In genomic region chr12:31715283-31715825, GRCh38 we compare ENCODE assay signal across 8 cellular contexts. TPM values are rescaled to one million over a fixed set of nuclear protein-coding genes. Genes with fewer than 3 reads are reported as not detected.
A peak's percentile ranks its signal among the peaks of the same experiment; 100 is the strongest.
DNase-seq lines count a peak whose midpoint lies in the region; ATAC-seq and TF ChIP-seq lines count a peak whose summit lies in the region.

No MANE protein-coding gene starts in this region.

- no peaks in the 10 kb centered on the region for H3K9me3 ChIP-seq in upper lobe of left lung

- H3K27ac ChIP-seq in upper lobe of left lung = peak overlapping the region; percentile 22 to 83 (median 59)

- H3K36me3 ChIP-seq in upper lobe of left lung = peaks cover 0 to 6% (median 0%) of the 10 kb centered on the region in 4 donors

- peaks cover 0 to 8% (median 2%) of the 10 kb centered on the region in 4 donors for H3K4me1 ChIP-seq in upper lobe of left lung

- DNase-seq in GM12864 (ENCODE audit: low read depth) (peak; percentile 80), NCI-H2107 (lab: John Stamatoyannopoulos, UW) (peak; percentile 9), fibroblast of the aortic adventitia (ENCODE audit: low read depth) (peak; percentile 74), upper lobe of left lung (no peak), DMS79 treated with DMSO at 0.1 percent for 48 hours (lab: John Stamatoyannopoulos, UW) (no peak)
- no peak for DNase-seq in stimulated activated naive CD4-positive, alpha-beta T cell treated with Interleukin-2 at 50 U/mL for 16 hours (lab: John Stamatoyannopoulos, UW)

- ATAC-seq in GM21619 (IDR thresholded peaks at IDR 0.05; ENCODE audit: unreplicated experiment) = peak; percentile 83
- ATAC-seq in upper lobe of left lung (ENCODE audit: low FRiP score in 2 of 2) = peak; percentile 79 to 83
- ATAC-seq in HG02623 (IDR thresholded peaks at IDR 0.05; ENCODE audit: unreplicated experiment) = no peak

- TF ChIP-seq EP300 in upper lobe of left lung (IDR thresholded peaks at IDR 0.05) = peak in 1 of 4 donors; percentile 9

- H3K4me3 ChIP-seq in GM12864 (ENCODE audit: low read depth, low read length) (peak overlapping the region; percentile 10; the same call in 1 of the 2 replicates), fibroblast of the aortic adventitia (ENCODE audit: low read depth, low read length) (no peak overlapping the region), upper lobe of left lung (no peak overlapping the region)

- TF ChIP-seq POLR2A in upper lobe of left lung (IDR thresholded peaks at IDR 0.05) = no peak

- WGBS in upper lobe of left lung, 2 donors = 50 to 58% methylated on average over 5 of the region's 5 CpGs

- TF ChIP-seq CTCF in GM12864 (IDR thresholded peaks at IDR 0.05; ENCODE audit: low read depth, low read length, missing control alignments) (no peak), fibroblast of the aortic adventitia (IDR thresholded peaks at IDR 0.05; ENCODE audit: insufficient read depth, low read length) (no peak), upper lobe of left lung (IDR thresholded peaks at IDR 0.05) (no peak)

- no peaks in the 10 kb centered on the region for H3K27me3 ChIP-seq in upper lobe of left lung

RNA-seq across cellular contexts. Expression of gene AMN1, which starts 13.5 kb away (rescaled TPM):
- total RNA-seq in fibroblast of the aortic adventitia (ENCODE audit: low replicate concordance) (10.3 and 15.5 TPM in 2 replicates), upper lobe of left lung (10 to 100 TPM in 1 of 6 donors, 1 to 10 TPM in 5; 2.1 to 15.9 (median 5.7) TPM)

RNA-seq across cellular contexts. Expression of gene ETFBKMT, which starts 55.9 kb away (rescaled TPM):
- total RNA-seq in fibroblast of the aortic adventitia (ENCODE audit: low replicate concordance) (4.9 and 6.2 TPM in 2 replicates), upper lobe of left lung (1 to 10 TPM; 2.1 to 7.3 (median 4.3) TPM)

Comparison
In these comparisons a context has a peak if more than half of its experiments do, and no peak if none do; other contexts are left out.
1. DNase-seq: peak in GM12864 (single experiment), NCI-H2107 (single experiment) and fibroblast of the aortic adventitia (single experiment); none in upper lobe of left lung (0 of 2), stimulated activated naive CD4-positive, alpha-beta T cell treated with Interleukin-2 at 50 U/mL for 16 hours (single experiment) and DMS79 treated with DMSO at 0.1 percent for 48 hours (single experiment).